ENCODE assay signal across 8 cellular contexts in the genomic region with DNA sequence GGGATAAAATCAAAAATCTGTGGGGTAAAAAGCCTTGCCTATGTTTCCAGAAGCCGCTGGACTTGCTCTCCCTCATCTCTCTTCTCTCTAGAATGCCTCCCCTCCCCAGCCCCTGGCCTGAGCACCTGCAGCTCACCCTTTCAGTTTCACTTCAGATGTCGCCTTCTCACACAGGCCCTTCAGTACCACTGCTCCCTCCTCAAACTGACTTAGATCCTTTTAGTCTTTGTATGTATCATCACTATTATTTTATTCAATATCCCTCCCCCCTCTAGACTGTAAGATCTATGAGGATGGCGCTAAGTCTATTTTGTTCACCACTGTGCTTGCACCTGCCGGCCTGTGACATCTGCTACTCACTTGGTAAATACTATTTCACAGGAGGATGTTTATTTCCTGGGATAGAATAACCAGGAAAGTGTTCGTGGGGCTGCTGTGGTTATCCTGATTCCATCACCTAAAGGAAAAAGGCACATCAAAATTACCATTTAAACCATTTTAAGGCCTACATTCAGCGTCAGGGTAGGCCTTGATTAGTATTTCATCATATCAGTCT.
DNase-seq lines count a peak whose midpoint lies in the region; ATAC-seq, FAIRE-seq and TF ChIP-seq lines count a peak whose summit lies in the region.

No MANE protein-coding gene starts in this region.

- H3K9me3 Mint-ChIP-seq in activated naive CD4-positive, alpha-beta T cell treated with anti-CD3 and anti-CD28 coated beads, Interleukin-2, amount 50 U/mL, for 24 hours: no peaks in the 10 kb centered on the region
- H3K9me3 Mint-ChIP-seq in CD14-positive monocyte (peaks cover 0 to 1% (median 0%) of the 10 kb centered on the region in 7 donors), osteocyte (ENCODE audit: unreplicated experiment) (no peaks in the 10 kb centered on the region)

- H3K9me3 ChIP-seq in suprapubic skin: no peaks in the 10 kb centered on the region

- 87% methylated on average over 6 of the region's 6 CpGs for WGBS in suprapubic skin

- no peaks in the 10 kb centered on the region for H3K4me1 ChIP-seq in suprapubic skin

- peak overlapping the region; percentile 87 for H3K4me3 Mint-ChIP-seq in activated naive CD4-positive, alpha-beta T cell treated with anti-CD3 and anti-CD28 coated beads, Interleukin-2, amount 50 U/mL, for 24 hours
- H3K4me3 Mint-ChIP-seq in CD14-positive monocyte: no peak overlapping the region
- H3K4me3 Mint-ChIP-seq in osteocyte (ENCODE audit: unreplicated experiment): no peak overlapping the region

- TF ChIP-seq POLR2A in suprapubic skin (IDR thresholded peaks at IDR 0.05) (no peak), H54 (IDR thresholded peaks at IDR 0.05; ENCODE audit: low read depth, low read length) (no peak)

- H3K4me1 Mint-ChIP-seq in activated naive CD4-positive, alpha-beta T cell treated with anti-CD3 and anti-CD28 coated beads, Interleukin-2, amount 50 U/mL, for 24 hours: peaks cover 73% of the 10 kb centered on the region
- H3K4me1 Mint-ChIP-seq in CD14-positive monocyte: peaks cover 25% of the 10 kb centered on the region
- H3K4me1 Mint-ChIP-seq in osteocyte (ENCODE audit: unreplicated experiment): peaks cover 10% of the 10 kb centered on the region

- TF ChIP-seq CTCF in GM12864 (IDR thresholded peaks at IDR 0.05; ENCODE audit: low read depth, low read length, missing control alignments) (no peak), CD14-positive monocyte (IDR thresholded peaks at IDR 0.05) (no peak), osteocyte (IDR thresholded peaks at IDR 0.05) (no peak), suprapubic skin (IDR thresholded peaks at IDR 0.05) (no peak)

- no peaks in the 10 kb centered on the region for H3K36me3 ChIP-seq in suprapubic skin

- DNase-seq in GM12864 (ENCODE audit: low read depth): peak; percentile 21
- peak; percentile 93 for DNase-seq in NCI-H146 (lab: John Stamatoyannopoulos, UW)
- no peak for DNase-seq in CD14-positive monocyte (ENCODE audit: low spot score)
- DNase-seq in osteocyte (ENCODE audit: extremely low spot score, unreplicated experiment): no peak
- DNase-seq in suprapubic skin (ENCODE audit: low spot score in 2 of 2): no peak
- no peak for DNase-seq in H54 (ENCODE audit: insufficient read length, low spot score)

- peak; percentile 94 for ATAC-seq in GM21619 (IDR thresholded peaks at IDR 0.05; ENCODE audit: unreplicated experiment)

- H3K27me3 ChIP-seq in suprapubic skin: no peaks in the 10 kb centered on the region

- no peak for FAIRE-seq in H54 (lab: Jason Lieb, UNC)

- H3K27ac ChIP-seq in suprapubic skin: no peak overlapping the region

- H3K27me3 Mint-ChIP-seq in activated naive CD4-positive, alpha-beta T cell treated with anti-CD3 and anti-CD28 coated beads, Interleukin-2, amount 50 U/mL, for 24 hours: no peaks in the 10 kb centered on the region
- H3K27me3 Mint-ChIP-seq in CD14-positive monocyte (ENCODE audit: low read depth in 3 of 3) (no peaks in the 10 kb centered on the region), osteocyte (ENCODE audit: unreplicated experiment) (no peaks in the 10 kb centered on the region)

- H3K4me3 ChIP-seq in GM12864 (ENCODE audit: low read depth, low read length) (no peak overlapping the region), suprapubic skin (no peak overlapping the region)

- no peak for TF ChIP-seq EP300 in suprapubic skin (IDR thresholded peaks at IDR 0.05)

- peaks cover 2% of the 10 kb centered on the region for H3K36me3 Mint-ChIP-seq in activated naive CD4-positive, alpha-beta T cell treated with anti-CD3 and anti-CD28 coated beads, Interleukin-2, amount 50 U/mL, for 24 hours
- H3K36me3 Mint-ChIP-seq in CD14-positive monocyte: no peaks in the 10 kb centered on the region
- no peaks in the 10 kb centered on the region for H3K36me3 Mint-ChIP-seq in osteocyte (ENCODE audit: unreplicated experiment)

- intact Hi-C loops in CD14-positive monocyte (cut with micrococcal nuclease): no loop called here

- H3K27ac Mint-ChIP-seq in activated naive CD4-positive, alpha-beta T cell treated with anti-CD3 and anti-CD28 coated beads, Interleukin-2, amount 50 U/mL, for 24 hours: peak overlapping the region; percentile 96
- H3K27ac Mint-ChIP-seq in CD14-positive monocyte (no peak overlapping the region), osteocyte (ENCODE audit: unreplicated experiment) (no peak overlapping the region)

Comparison
In these comparisons a context has a peak if more than half of its experiments do, and no peak if none do; other contexts are left out.
1. DNase-seq: peak in GM12864 (single experiment) and NCI-H146 (single experiment); none in CD14-positive monocyte (single experiment), osteocyte (single experiment), suprapubic skin (0 of 2) and H54 (single experiment).